27 cellular contexts compared by ENCODE assay signal in genomic region chr14:89566644-89567411, GRCh38.
DNase-seq lines count a peak whose midpoint lies in the region; ATAC-seq and TF ChIP-seq lines count a peak whose summit lies in the region.
"Had no signal": no experiment of that assay in that cellular context is flagged by ENCODE, and none has a peak within 500 bp of the region (broad histone marks: within the 10 kb centered on the region; RNA-seq: fewer than 3 reads in every experiment).

No MANE protein-coding gene starts in this region.

- peak overlapping the region; percentile 41 for H3K27ac Mint-ChIP-seq in activated T-cell treated with anti-CD3 and anti-CD28 coated beads, Interleukin-2, amount 50 U/mL, for 24 hours
- H3K27ac Mint-ChIP-seq: activated B cell treated with CpG ODN at 0.5 μM for 24 hours, HFFc6 had no signal

- TF ChIP-seq CTCF in HL-60 (IDR thresholded peaks at IDR 0.05; ENCODE audit: insufficient read depth, low read length) (no peak), neutrophil (IDR thresholded peaks at IDR 0.05) (no peak), adrenal gland (IDR thresholded peaks at IDR 0.05) (no peak), GM13976 (IDR thresholded peaks at IDR 0.05; ENCODE audit: borderline replicate concordance, control extremely low read depth, extremely low read depth, insufficient read depth, missing control alignments) (no peak)

- no peaks in the 10 kb centered on the region for H3K27me3 ChIP-seq in HL-60 (ENCODE audit: insufficient read depth, poor library complexity, severe bottlenecking)
- no peaks in the 10 kb centered on the region for H3K27me3 ChIP-seq in neutrophil
- no peaks in the 10 kb centered on the region for H3K27me3 ChIP-seq in adrenal gland
- H3K27me3 ChIP-seq: gastroesophageal sphincter, sigmoid colon, upper lobe of left lung had no signal

- no peaks in the 10 kb centered on the region for H3K9me3 Mint-ChIP-seq in activated T-cell treated with anti-CD3 and anti-CD28 coated beads, Interleukin-2, amount 50 U/mL, for 24 hours
- H3K9me3 Mint-ChIP-seq: activated B cell treated with CpG ODN at 0.5 μM for 24 hours, HFFc6, neural crest cell had no signal

- no peaks in the 10 kb centered on the region for H3K27me3 Mint-ChIP-seq in activated T-cell treated with anti-CD3 and anti-CD28 coated beads, Interleukin-2, amount 50 U/mL, for 24 hours
- H3K27me3 Mint-ChIP-seq: activated B cell treated with CpG ODN at 0.5 μM for 24 hours had no signal

- no peak for DNase-seq in activated T-cell treated with anti-CD3 and anti-CD28 coated beads, Interleukin-2, amount 50 U/mL, for 24 hours
- no peak for DNase-seq in activated T-cell treated with anti-CD3 and anti-CD28 coated beads, Interleukin-2, amount 50 U/mL, for 48 hours
- DNase-seq in HL-60 (ENCODE audit: low read depth in 1 of 2, low spot score in 1 of 2) (peak; percentile 25 to 28), SKM-1 treated with dmso at 0.1 percent for 144 hours (lab: John Stamatoyannopoulos, UW; ENCODE audit: unreplicated experiment) (peak; percentile 59), adrenal gland (no peak), GM13976 (ENCODE audit: low spot score) (no peak)
- DNase-seq: 8988T, activated B cell treated with CpG ODN at 0.5 μM for 24 hours, activated gamma-delta T cell, aorta, COR-L47, GDM1, HFFc6, KG1, midbrain, NCI-H1694, NCI-H2171 treated with DMSO at 0.1 percent for 48 hours, NCI-H69, posterior cingulate gyrus, sigmoid colon, SW 1271, T1000, upper lobe of left lung had no signal

- peaks cover 63% of the 10 kb centered on the region for H3K4me1 Mint-ChIP-seq in activated T-cell treated with anti-CD3 and anti-CD28 coated beads, Interleukin-2, amount 50 U/mL, for 24 hours (ENCODE audit: low read depth)

- no peak overlapping the region for H3K4me3 Mint-ChIP-seq in activated T-cell treated with anti-CD3 and anti-CD28 coated beads, Interleukin-2, amount 50 U/mL, for 24 hours
- H3K4me3 Mint-ChIP-seq: activated B cell treated with CpG ODN at 0.5 μM for 24 hours, HFFc6, neural crest cell had no signal

- intact Hi-C loops in adrenal gland (cut with DNase I), result no loop called here

- WGBS in adrenal gland, 4 donors, result 63 to 89% (median 82%) methylated on average over 3 of the region's 3 CpGs

- peaks cover 44% of the 10 kb centered on the region for H3K36me3 Mint-ChIP-seq in activated T-cell treated with anti-CD3 and anti-CD28 coated beads, Interleukin-2, amount 50 U/mL, for 24 hours (ENCODE audit: low read depth)

- no peaks in the 10 kb centered on the region for H3K36me3 ChIP-seq in neutrophil
- no peaks in the 10 kb centered on the region for H3K36me3 ChIP-seq in adrenal gland (replicated peaks in 1 of 2)
- H3K36me3 ChIP-seq: gastroesophageal sphincter, sigmoid colon, upper lobe of left lung had no signal

- in situ Hi-C loops in GM13976 (cut with MboI; ENCODE audit: low sequenced_read_pairs, unreplicated experiment), result no loop called here

- H3K4me1 ChIP-seq in neutrophil (ENCODE audit: control insufficient read depth in 1 of 2, insufficient read depth in 1 of 2, low read depth in 1 of 2, low read length in 1 of 2) (peaks cover 40 to 42% of the 10 kb centered on the region in 2 experiments), adrenal gland (replicated peaks in 1 of 2) (no peaks in the 10 kb centered on the region)
- H3K4me1 ChIP-seq: sigmoid colon had no signal

- ATAC-seq in HG03025 (IDR thresholded peaks at IDR 0.05; ENCODE audit: low FRiP score, unreplicated experiment), result no peak
- ATAC-seq: gastroesophageal sphincter had no signal

- H3K4me3 ChIP-seq in HL-60 (replicated peaks; ENCODE audit: insufficient read depth, low read length), result no peak overlapping the region
- H3K4me3 ChIP-seq in neutrophil (ENCODE audit: low read depth in 1 of 2, low read length in 1 of 2), result peak overlapping the region; percentile 18 to 40
- H3K4me3 ChIP-seq in adrenal gland, result no peak overlapping the region
- H3K4me3 ChIP-seq: gastroesophageal sphincter, sigmoid colon, upper lobe of left lung had no signal

- no peaks in the 10 kb centered on the region for H3K9me3 ChIP-seq in neutrophil
- no peaks in the 10 kb centered on the region for H3K9me3 ChIP-seq in adrenal gland (replicated peaks in 1 of 3)
- H3K9me3 ChIP-seq: gastroesophageal sphincter, sigmoid colon, upper lobe of left lung had no signal

- H3K27ac ChIP-seq in HL-60 (replicated peaks), result no peak overlapping the region
- peak overlapping the region; percentile 78 for H3K27ac ChIP-seq in neutrophil
- H3K27ac ChIP-seq in adrenal gland, result peak overlapping the region in 1 of 5 donors; percentile 32
- H3K27ac ChIP-seq: gastroesophageal sphincter, sigmoid colon, upper lobe of left lung had no signal

- no peak for TF ChIP-seq POLR2A in adrenal gland (IDR thresholded peaks at IDR 0.05)

Comparison
In these comparisons a context has a peak if more than half of its experiments do, and no peak if none do; other contexts are left out.
1. DNase-seq: peak in HL-60 (2 of 2) and SKM-1 treated with dmso at 0.1 percent for 144 hours (single experiment); none in activated T-cell treated with anti-CD3 and anti-CD28 coated beads, Interleukin-2, amount 50 U/mL, for 24 hours (single experiment), activated T-cell treated with anti-CD3 and anti-CD28 coated beads, Interleukin-2, amount 50 U/mL, for 48 hours (0 of 2), adrenal gland (0 of 7) and GM13976 (single experiment).
2. H3K4me3 ChIP-seq: peak in neutrophil (2 of 2); none in HL-60 (single experiment) and adrenal gland (0 of 4).